Comparison of ENCODE assay signal across 8 cellular contexts in genomic region chr19:33819875-33820781, GRCh38. TPM values are rescaled to one million over a fixed set of nuclear protein-coding genes. Genes with fewer than 3 reads are reported as not detected.
DNase-seq lines count a peak whose midpoint lies in the region; ATAC-seq and TF ChIP-seq lines count a peak whose summit lies in the region.

No MANE protein-coding gene starts in this region.

- POLR2A ChIA-PET in AG04450 (lab: Yijun Ruan, JAX): interaction anchor here (1.0 kb wide), 1 partner anchor 23 kb away, joined by 3 read pairs; no protein-coding TSS in a partner anchor
- POLR2A ChIA-PET in activated naive CD8-positive, alpha-beta T cell treated with anti-CD3 and anti-CD28 coated beads, Interleukin-2, amount 10 ng/mL, durations not matched to agents 7 days and 5 days (lab: Charles Lee): interaction anchor here (0.9 to 1.4 kb wide), 2 partner anchors 9 to 24 kb away, joined by 3 to 4 read pairs; partner anchors contain the start of gene KCTD15

- H4K8ac ChIP-seq in H9 (replicated peaks; ENCODE audit: insufficient read length, low read depth, low read length): no peak overlapping the region

- CTCF ChIA-PET in AG04450 (lab: Charles Lee): interaction anchor here (0.6 to 1.5 kb wide), 4 partner anchors 25 to 178 kb away, joined by 3 to 13 read pairs (median 6); no protein-coding TSS in a partner anchor

- H3K4me1 Mint-ChIP-seq in H9: peaks cover 12 to 19% of the 10 kb centered on the region in 2 experiments
- H3K4me1 Mint-ChIP-seq in activated naive CD8-positive, alpha-beta T cell treated with anti-CD3 and anti-CD28 coated beads, Interleukin-2, amount 10 ng/mL, durations not matched to agents 7 days and 5 days: peaks cover 18% of the 10 kb centered on the region

- H2AFZ ChIP-seq in H9 (ENCODE audit: low read length): no peak overlapping the region

- peak overlapping the region; percentile 84; the same call in 1 of the 2 replicates for H3K14ac ChIP-seq in H9 (ENCODE audit: insufficient read depth, low read length)

- peak overlapping the region; percentile 21 for H3K27ac ChIP-seq in AG04450 (ENCODE audit: low read depth, low read length)
- H3K27ac ChIP-seq in H9 (ENCODE audit: insufficient read length, low read depth, low read length): no peak overlapping the region
- H3K27ac ChIP-seq in RWPE2 (ENCODE audit: poor library complexity, severe bottlenecking): peak overlapping the region; percentile 93

- no peaks in the 10 kb centered on the region for H3K79me1 ChIP-seq in H9 (ENCODE audit: insufficient read depth, low read depth, low read length, poor library complexity, severe bottlenecking)

- no peak overlapping the region for H3K4ac ChIP-seq in H9 (ENCODE audit: low read depth, low read length)

- H3K18ac ChIP-seq in H9 (ENCODE audit: insufficient read length, low read depth, low read length): peak overlapping the region; percentile 75

- H3T11ph ChIP-seq in H9 (ENCODE audit: low read length): no peak overlapping the region

- peaks cover 13% of the 10 kb centered on the region for H3K27me3 Mint-ChIP-seq in H9 (ENCODE audit: low read depth)
- H3K27me3 Mint-ChIP-seq in activated naive CD8-positive, alpha-beta T cell treated with anti-CD3 and anti-CD28 coated beads, Interleukin-2, amount 10 ng/mL, durations not matched to agents 7 days and 5 days: peaks cover 24% of the 10 kb centered on the region

- no peak overlapping the region; the same call in 1 of the 2 replicates for H2BK15ac ChIP-seq in H9 (ENCODE audit: low read depth, low read length)

- no peaks in the 10 kb centered on the region for H3K27me3 ChIP-seq in AG04450 (ENCODE audit: control insufficient read depth, insufficient read depth, low read length)
- no peaks in the 10 kb centered on the region for H3K27me3 ChIP-seq in H9 (ENCODE audit: insufficient read depth, low read length)
- no peaks in the 10 kb centered on the region for H3K27me3 ChIP-seq in RWPE2 (ENCODE audit: insufficient read depth, poor library complexity, severe bottlenecking)

- H2BK5ac ChIP-seq in H9 (ENCODE audit: insufficient read length, low read length): no peak overlapping the region

- H3K23ac ChIP-seq in H9 (ENCODE audit: insufficient read length, low read depth, low read length): no peak overlapping the region

- H4K91ac ChIP-seq in H9 (ENCODE audit: insufficient read length, low read depth, low read length): no peak overlapping the region

- H4K5ac ChIP-seq in H9 (ENCODE audit: insufficient read length, low read depth, low read length): no peak overlapping the region

- no peaks in the 10 kb centered on the region for H4K20me1 ChIP-seq in H9 (ENCODE audit: control insufficient read depth, insufficient read depth, insufficient read length)

- H3K4me1 ChIP-seq in H9 (ENCODE audit: insufficient read depth, low read length) (no peaks in the 10 kb centered on the region; the same call in 1 of the 2 replicates), RWPE2 (ENCODE audit: insufficient read depth, poor library complexity, severe bottlenecking) (peaks cover 22% of the 10 kb centered on the region)

- H3K27ac Mint-ChIP-seq in H9: no peak overlapping the region; a peak in 1 of 7 replicates
- peak overlapping the region; percentile 65 for H3K27ac Mint-ChIP-seq in activated naive CD8-positive, alpha-beta T cell treated with anti-CD3 and anti-CD28 coated beads, Interleukin-2, amount 10 ng/mL, durations not matched to agents 7 days and 5 days

- peak; percentile 80 for ATAC-seq in RWPE2 (ENCODE audit: low read depth)
- ATAC-seq in activated naive CD8-positive, alpha-beta T cell treated with anti-CD3 and anti-CD28 coated beads, Interleukin-2, amount 10 ng/mL, durations not matched to agents 7 days and 5 days (ENCODE audit: low read depth): peak; percentile 84
- peak; percentile 92 for ATAC-seq in left ventricle myocardium superior
- no peak for ATAC-seq in HG03521 (IDR thresholded peaks at IDR 0.05; ENCODE audit: unreplicated experiment)

- H2BK20ac ChIP-seq in H9 (ENCODE audit: low read depth, low read length, poor library complexity, severe bottlenecking): no peak overlapping the region

- H2BK12ac ChIP-seq in H9 (ENCODE audit: insufficient read length, low read depth, low read length): no peak overlapping the region

- H3K36me3 ChIP-seq in RWPE2 (ENCODE audit: low read depth): no peaks in the 10 kb centered on the region

- peak overlapping the region; percentile 69 for H3K4me2 ChIP-seq in H9 (ENCODE audit: insufficient read depth, insufficient read length, low read length)

- no peak overlapping the region for H2BK120ac ChIP-seq in H9 (ENCODE audit: low read depth, low read length, poor library complexity, severe bottlenecking)

- peak overlapping the region; percentile 6 for H3K9ac ChIP-seq in H9 (ENCODE audit: extremely low read depth, insufficient read length, low read length)

- no peak overlapping the region for H2AK5ac ChIP-seq in H9 (ENCODE audit: insufficient read length, low read length)

- no peaks in the 10 kb centered on the region for H3K79me2 ChIP-seq in H9 (ENCODE audit: insufficient read depth, low read length)

- TF ChIP-seq CTCF in AG04450 (IDR thresholded peaks at IDR 0.05; ENCODE audit: low read depth, low read length): no peak
- no peak; the same call in 2 of the 3 replicates for TF ChIP-seq CTCF in H9 (conservative IDR thresholded peaks at IDR 0.05)
- no peak for TF ChIP-seq CTCF in RWPE2 (IDR thresholded peaks at IDR 0.05; ENCODE audit: poor library complexity, severe bottlenecking)

- no peak overlapping the region for H3K56ac ChIP-seq in H9 (ENCODE audit: insufficient read length, low read depth, low read length)

- no peak for DNase-seq in AG04450 (ENCODE audit: low read depth, low spot score)
- DNase-seq in H9: peak; percentile 83
- peak; percentile 98 for DNase-seq in RWPE2 (ENCODE audit: low spot score)
- DNase-seq in activated naive CD8-positive, alpha-beta T cell treated with anti-CD3 and anti-CD28 coated beads, Interleukin-2, amount 10 ng/mL, durations not matched to agents 7 days and 5 days: peak; percentile 79
- peak; percentile 89 for DNase-seq in left ventricle myocardium superior
- DNase-seq in renal cortical epithelial cell (ENCODE audit: low read depth): peak; percentile 58
- no peak for DNase-seq in NCI-H2107 treated with DMSO at 0.1 percent for 48 hours (lab: John Stamatoyannopoulos, UW; ENCODE audit: unreplicated experiment)

- H3K23me2 ChIP-seq in H9 (ENCODE audit: insufficient read length, low read depth, low read length, poor library complexity, severe bottlenecking): peaks cover 14% of the 10 kb centered on the region

- H3K9me3 Mint-ChIP-seq in H9: no peaks in the 10 kb centered on the region
- no peaks in the 10 kb centered on the region for H3K9me3 Mint-ChIP-seq in activated naive CD8-positive, alpha-beta T cell treated with anti-CD3 and anti-CD28 coated beads, Interleukin-2, amount 10 ng/mL, durations not matched to agents 7 days and 5 days

- intact Hi-C loops in left ventricle myocardium superior (cut with micrococcal nuclease): no loop called here

- WGBS in H9 (ENCODE audit: extremely low coverage, insufficient read length, low lambda C conversion rate): no CpG with 5 or more reads among the region's 61 CpGs

- peak overlapping the region; percentile 34 for H3K4me3 ChIP-seq in AG04450 (ENCODE audit: low read depth, low read length)
- peak overlapping the region; percentile 25 for H3K4me3 ChIP-seq in RWPE2 (ENCODE audit: severe bottlenecking)

- H3K9me3 ChIP-seq in AG04450 (ENCODE audit: control insufficient read depth, insufficient read depth, low read length): no peaks in the 10 kb centered on the region
- H3K9me3 ChIP-seq in H9 (ENCODE audit: control insufficient read depth, low read depth, low read length): no peaks in the 10 kb centered on the region
- no peaks in the 10 kb centered on the region for H3K9me3 ChIP-seq in RWPE2 (ENCODE audit: severe bottlenecking)

- H3K36me3 Mint-ChIP-seq in H9 (ENCODE audit: insufficient read depth in 1 of 3, low read depth in 3 of 3): peaks cover 0 to 3% (median 0%) of the 10 kb centered on the region in 3 experiments; a peak in 2 of 7 replicates
- no peaks in the 10 kb centered on the region for H3K36me3 Mint-ChIP-seq in activated naive CD8-positive, alpha-beta T cell treated with anti-CD3 and anti-CD28 coated beads, Interleukin-2, amount 10 ng/mL, durations not matched to agents 7 days and 5 days

- H3K4me3 Mint-ChIP-seq in H9: peak overlapping the region; percentile 66 to 77
- peak overlapping the region; percentile 84 for H3K4me3 Mint-ChIP-seq in activated naive CD8-positive, alpha-beta T cell treated with anti-CD3 and anti-CD28 coated beads, Interleukin-2, amount 10 ng/mL, durations not matched to agents 7 days and 5 days

RNA-seq across cellular contexts. Expression of gene KCTD15, which starts 23.5 kb away (rescaled TPM):
- 15.6 and 19.7 TPM in 2 replicates for polyA plus RNA-seq in AG04450 (2011; rRNA removed)
- polyA minus RNA-seq in AG04450 (2011; rRNA and poly(A)+ RNA removed): 11.2 and 11.3 TPM in 2 replicates
- 59.9 and 63.8 TPM in 2 replicates for total RNA-seq in H9 (2021)
- total RNA-seq in activated naive CD8-positive, alpha-beta T cell treated with anti-CD3 and anti-CD28 coated beads, Interleukin-2, amount 10 ng/mL, durations not matched to agents 7 days and 5 days: 1 to 10 TPM in 1 of 2 experiments, under 1 TPM in 1; 0.33 to 1.3 TPM
- total RNA-seq in left ventricle myocardium superior: 9.6 TPM
- 6.3 and 28.2 TPM in 2 replicates for total RNA-seq in renal cortical epithelial cell

Comparison
In these comparisons a context has a peak if more than half of its experiments do, and no peak if none do; other contexts are left out.
1. DNase-seq: peak in H9 (single experiment), RWPE2 (single experiment), activated naive CD8-positive, alpha-beta T cell treated with anti-CD3 and anti-CD28 coated beads, Interleukin-2, amount 10 ng/mL, durations not matched to agents 7 days and 5 days (single experiment), left ventricle myocardium superior (single experiment) and renal cortical epithelial cell (single experiment); none in AG04450 (single experiment) and NCI-H2107 treated with DMSO at 0.1 percent for 48 hours (single experiment).